In genomic region chr17:38560503-38561318, GRCh38 we compare ENCODE assay signal across 13 cellular contexts. TPM values are rescaled to one million over a fixed set of nuclear protein-coding genes. Genes with fewer than 3 reads are reported as not detected.
A peak's percentile ranks its signal among the peaks of the same experiment; 100 is the strongest.
DNase-seq lines count a peak whose midpoint lies in the region; ATAC-seq, FAIRE-seq and TF ChIP-seq lines count a peak whose summit lies in the region.
"Had no signal": no experiment of that assay in that cellular context is flagged by ENCODE, and none has a peak within 500 bp of the region (broad histone marks: within the 10 kb centered on the region; RNA-seq: fewer than 3 reads in every experiment).

No MANE protein-coding gene starts in this region.

- TF ChIP-seq POLR2A in K562 (conservative IDR thresholded peaks at IDR 0.05) (no peak), lower leg skin (IDR thresholded peaks at IDR 0.05) (no peak)

- TF ChIP-seq RAD21 in Ishikawa (IDR thresholded peaks at IDR 0.05; ENCODE audit: low read depth): no peak
- TF ChIP-seq RAD21 in K562 (CRISPR knock-in tag; conservative IDR thresholded peaks at IDR 0.05 in 1 of 2, IDR thresholded peaks at IDR 0.05 in 1 of 2): no peak

- no peak for FAIRE-seq in K562 (lab: Jason Lieb, UNC)
- FAIRE-seq in RCC 7860 (lab: Jason Lieb, UNC): no peak

- H3K27me3 Mint-ChIP-seq in CD4-positive, alpha-beta T cell: peaks cover 52% of the 10 kb centered on the region

- intact Hi-C loops in CD4-positive, alpha-beta T cell (cut with DNase I, micrococcal nuclease): no loop called here
- intact Hi-C loops in K562 (cut with micrococcal nuclease): no loop called here
- intact Hi-C loops in lower leg skin (cut with DNase I; ENCODE audit: low total_unique reads): no loop called here

- WGBS in K562 (ENCODE audit: insufficient coverage, low coverage, missing lambda C conversion rate): 10% methylated on average over 15 of the region's 15 CpGs
- WGBS in lower leg skin, 2 donors: 40 to 48% methylated on average over 15 of the region's 15 CpGs

- no TSS peak for BruUV-seq in K562 (replicated peaks; lab: Mats Ljungman, UMichigan)

- ATAC-seq in CD4-positive, alpha-beta T cell (ENCODE audit: poor library complexity): no peak
- no peak for ATAC-seq in K562
- no peak for ATAC-seq in GM21529 (IDR thresholded peaks at IDR 0.05; ENCODE audit: unreplicated experiment)
- ATAC-seq: gastrocnemius medialis had no signal

- H3K36me3 ChIP-seq in K562 (ENCODE audit: control insufficient read depth, insufficient read depth, low read length): no peaks in the 10 kb centered on the region
- H3K36me3 ChIP-seq: gastrocnemius medialis had no signal

- H3K4me1 Mint-ChIP-seq in CD4-positive, alpha-beta T cell (ENCODE audit: low read depth): peaks cover 38% of the 10 kb centered on the region

- H3K4me1 ChIP-seq in K562 (replicated peaks in 1 of 2; ENCODE audit: control insufficient read depth in 2 of 2, insufficient read depth in 2 of 2, low read length in 2 of 2): peaks cover 26 to 59% of the 10 kb centered on the region in 2 experiments

- H3K4me2 ChIP-seq in K562 (ENCODE audit: insufficient read depth, low read length): no peak overlapping the region

- peak overlapping the region; percentile 84 for H3K4me3 Mint-ChIP-seq in CD4-positive, alpha-beta T cell

- no peak overlapping the region for H2AFZ ChIP-seq in K562 (ENCODE audit: low read depth, low read length)

- CTCF ChIA-PET in CD4-positive, alpha-beta T cell (lab: Charles Lee): interaction anchor here (4.0 kb wide), 1 partner anchor 23 kb away, joined by 97 read pairs; no protein-coding TSS in a partner anchor
- CTCF ChIA-PET in K562 (lab: Yijun Ruan, JAX; ENCODE audit: low intra/inter-chr PET ratio): interaction anchor here (0.5 kb wide), 1 partner anchor 78 kb away, joined by 5 read pairs; no protein-coding TSS in a partner anchor

- H3K9ac ChIP-seq in K562 (ENCODE audit: insufficient read depth in 1 of 2, low read depth in 2 of 2, low read length in 2 of 2): no peak overlapping the region

- H3K9me3 ChIP-seq in CD4-positive, alpha-beta T cell (ENCODE audit: control insufficient read depth, low read length): no peaks in the 10 kb centered on the region
- no peaks in the 10 kb centered on the region for H3K9me3 ChIP-seq in K562 (replicated peaks; ENCODE audit: control insufficient read depth, insufficient read depth, low read depth, low read length)
- H3K9me3 ChIP-seq: gastrocnemius medialis had no signal

- H3K27me3 ChIP-seq in CD4-positive, alpha-beta T cell (ENCODE audit: control insufficient read depth, insufficient read depth, low read length): peaks cover 50% of the 10 kb centered on the region
- peaks cover 14 to 38% of the 10 kb centered on the region in 2 experiments; a peak in 4 of 5 replicates for H3K27me3 ChIP-seq in K562 (ENCODE audit: control insufficient read depth in 2 of 2, insufficient read depth in 2 of 2, low read length in 2 of 2)

- H3K27ac ChIP-seq in CD4-positive, alpha-beta T cell (ENCODE audit: low read depth, low read length): no peak overlapping the region
- H3K27ac ChIP-seq in K562 (ENCODE audit: extremely low read depth, low read depth, low read length): no peak overlapping the region
- H3K27ac ChIP-seq: gastrocnemius medialis had no signal

- no peaks in the 10 kb centered on the region for H3K9me3 Mint-ChIP-seq in CD4-positive, alpha-beta T cell

- peak in 1 of 10 experiments; percentile 11 for DNase-seq in CD4-positive, alpha-beta T cell
- peak in 1 of 4 experiments; percentile 33 for DNase-seq in K562 (ENCODE audit: extremely low read depth in 1 of 4, low spot score in 3 of 4)
- DNase-seq in lung microvascular endothelial cell (ENCODE audit: low read depth in 2 of 2): peak; percentile 54 to 60
- DNase-seq in SIG-M5 treated with dmso at 0.1 percent for 504 hours (lab: John Stamatoyannopoulos, UW; ENCODE audit: unreplicated experiment): no peak
- DNase-seq in lower leg skin (ENCODE audit: low spot score in 2 of 2): no peak
- DNase-seq in RCC 7860 (ENCODE audit: low spot score): no peak
- DNase-seq: activated gamma-delta T cell treated with Interleukin-2 at 50 U/mL for 16 hours; gastrocnemius medialis; NCI-H2107; stimulated activated CD4-positive, alpha-beta T cell treated with anti-CD3 and anti-CD28 coated beads, Interleukin-15, amount 100 ng/mL, for 24 hours had no signal

- POLR2A ChIA-PET in CD4-positive, alpha-beta T cell (lab: Charles Lee): interaction anchor here (3.2 kb wide), 1 partner anchor 107 kb away, joined by 20 read pairs; no protein-coding TSS in a partner anchor
- POLR2A ChIA-PET in K562 (lab: Yijun Ruan, JAX): interaction anchor here (0.5 to 1.2 kb wide), 5 partner anchors 13 to 145 kb away, joined by 3 to 4 read pairs (median 3); partner anchors contain the start of gene MLLT6

- no peak for TF ChIP-seq CTCF in CD4-positive, alpha-beta T cell (IDR thresholded peaks at IDR 0.05)
- TF ChIP-seq CTCF in K562 (IDR thresholded peaks at IDR 0.05 in 2 of 3, conservative IDR thresholded peaks at IDR 0.05 in 1 of 3; ENCODE audit: insufficient read depth in 2 of 3, low read depth in 1 of 3, low read length in 3 of 3) (no peak), lower leg skin (IDR thresholded peaks at IDR 0.05) (no peak)

- no peaks in the 10 kb centered on the region for H3K9me1 ChIP-seq in K562 (ENCODE audit: control insufficient read depth, insufficient read depth, low read length)

- H3K4me3 ChIP-seq in K562: no peak overlapping the region
- H3K4me3 ChIP-seq in lower leg skin (ENCODE audit: low read depth, poor library complexity, severe bottlenecking): no peak overlapping the region
- H3K4me3 ChIP-seq: gastrocnemius medialis had no signal

- no peak overlapping the region for H3K27ac Mint-ChIP-seq in CD4-positive, alpha-beta T cell

- no peaks in the 10 kb centered on the region for H3K79me2 ChIP-seq in K562 (ENCODE audit: control insufficient read depth, insufficient read depth, low read length)

- in situ Hi-C loops in K562 (cut with MboI): no loop called here

- H4K20me1 ChIP-seq in K562 (replicated peaks; ENCODE audit: control insufficient read depth, insufficient read depth, low read length): peaks cover 27% of the 10 kb centered on the region

- no peaks in the 10 kb centered on the region for H3K36me3 Mint-ChIP-seq in CD4-positive, alpha-beta T cell (ENCODE audit: low read depth)

- TF ChIP-seq EP300 in Ishikawa (IDR thresholded peaks at IDR 0.05; ENCODE audit: borderline replicate concordance) (no peak), K562 (IDR thresholded peaks at IDR 0.05; ENCODE audit: low read length) (no peak)

TF ChIP-seq in K562, 482 proteins besides CTCF, POLR2A, EP300 and RAD21 (continues in another document):
- TF ChIP-seq HDAC2 (IDR thresholded peaks at IDR 0.05) (no peak), ARID3B (CRISPR knock-in tag; IDR thresholded peaks at IDR 0.05; ENCODE audit: borderline replicate concordance) (no peak), EHMT2 (IDR thresholded peaks at IDR 0.05) (peak; percentile 94), MIER1 (IDR thresholded peaks at IDR 0.05; ENCODE audit: low read depth) (peak; percentile 91), ZNF75A (CRISPR knock-in tag; IDR thresholded peaks at IDR 0.05) (no peak), NCOA1 (IDR thresholded peaks at IDR 0.05; ENCODE audit: low read depth) (0 out of 2 replicates have a peak, but pooled peaks have one; percentile 17), RB1 (IDR thresholded peaks at IDR 0.05; ENCODE audit: low read depth) (no peak), PRMT5 (CRISPR knock-in tag; IDR thresholded peaks at IDR 0.05) (0 out of 2 replicates have a peak, but pooled peaks have one; percentile 67)

RNA-seq across cellular contexts. Expression of gene SRCIN1, which starts 45.0 kb away (rescaled TPM):
- total RNA-seq in CD4-positive, alpha-beta T cell: under 1 TPM in 1 of 2 experiments, not detected in 1; 0.06 TPM
- 0.51 and 2.0 TPM in 2 replicates for total RNA-seq in K562 (2011; cell fraction: chromatin; rRNA removed; ENCODE audit: low replicate concordance)
- total RNA-seq in K562 (2011; cell fraction: nucleolus; rRNA removed): 0.17 and 0.26 TPM in 2 replicates
- total RNA-seq in K562 (2011; cell fraction: nucleoplasm; rRNA removed): 0.53 and 0.66 TPM in 2 replicates
- total RNA-seq in K562 (2014; rRNA removed) (0.04 TPM in 1 of 2 replicates, not detected in the other), K562 (2014; rRNA removed; fragmentation: Illumina TruSeq; extraction: Trizol) (not detected in 2 replicates), K562 (2015; rRNA removed; fragmentation: Illumina TruSeq; extraction: Trizol) (not detected in 2 replicates), K562 (2021) (0.33 and 0.40 TPM in 2 replicates), lung microvascular endothelial cell (under 0.01 TPM in 2 replicates), lower leg skin (10 to 100 TPM; 12.0 to 20.2 (median 15.6) TPM)
- polyA plus RNA-seq in K562 (2011; rRNA removed) (0.04 and 0.13 TPM in 2 replicates), K562 (2014; fragmentation: Illumina TruSeq; extraction: Trizol) (0.09 and 0.15 TPM in 2 replicates), K562 (2014; fragmentation: Nextera tagmentation; extraction: Ambion mirVana) (not detected), K562 (2014; rRNA removed) (not detected in 2 replicates)
- polyA plus RNA-seq in K562 (2011; cell fraction: cytosol; rRNA removed): 0.01 and 0.06 TPM in 2 replicates
- 0.17 and 1.9 TPM in 2 replicates for polyA plus RNA-seq in K562 (2011; cell fraction: nucleus; rRNA removed)
- 0.05 and 0.44 TPM in 2 replicates for polyA plus RNA-seq in K562 (2012)
- not detected in 2 replicates for polyA minus RNA-seq in K562 (2011; rRNA and poly(A)+ RNA removed)
- not detected in 2 replicates for polyA minus RNA-seq in K562 (2011; cell fraction: cytosol; rRNA and poly(A)+ RNA removed)
- 0.13 TPM in 1 of 2 replicates, not detected in the other for polyA minus RNA-seq in K562 (2011; cell fraction: nucleus; rRNA and poly(A)+ RNA removed)
- total RNA-seq: mononuclear cell had no signal

Comparison
In these comparisons a context has a peak if more than half of its experiments do, and no peak if none do; other contexts are left out.
1. DNase-seq: peak in lung microvascular endothelial cell (2 of 2); none in SIG-M5 treated with dmso at 0.1 percent for 504 hours (single experiment), lower leg skin (0 of 2) and RCC 7860 (single experiment).
2. RNA of gene SRCIN1, which starts 45.0 kb away (total RNA-seq): 12.0 to 20.2 TPM in lower leg skin; 0.06 TPM in CD4-positive, alpha-beta T cell, 0.04 to 2.0 TPM in K562 and under 0.01 TPM in lung microvascular endothelial cell; every median in the first group is over 4 times any median in the second.